In the genomic region with DNA sequence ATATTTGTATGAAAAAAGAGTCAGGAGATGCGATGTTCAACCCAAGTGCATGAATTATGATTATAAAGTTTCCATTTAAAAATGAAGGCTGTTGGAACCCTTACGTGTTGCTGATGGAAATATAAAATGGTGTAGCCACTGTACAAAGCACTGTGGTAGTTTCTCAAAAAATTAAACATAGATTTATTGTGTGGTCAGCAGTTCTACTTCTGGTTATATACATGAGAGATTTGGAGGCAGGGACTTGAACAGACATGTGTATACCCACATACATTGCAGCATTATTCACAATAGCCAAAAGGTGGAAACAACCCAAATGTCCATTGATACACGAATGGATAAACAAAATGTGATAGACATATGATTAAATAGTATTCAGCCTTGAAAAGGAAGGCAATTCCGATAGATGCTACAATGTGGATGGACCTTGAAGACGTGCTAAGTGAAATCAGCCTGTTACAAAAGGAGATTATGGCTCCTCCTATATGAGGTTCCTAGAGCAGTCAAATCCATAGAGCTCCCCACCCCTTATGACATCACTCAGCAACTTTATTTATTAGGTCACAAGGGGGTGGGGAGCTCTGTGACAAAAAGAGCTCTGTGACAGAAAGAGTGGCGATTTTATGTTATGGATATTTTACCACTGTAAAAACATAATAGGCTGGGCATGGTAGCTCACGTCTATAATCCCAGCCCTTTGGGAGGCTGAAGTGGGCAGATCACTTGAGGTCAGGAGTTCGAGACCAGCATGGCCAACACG, we compare ENCODE assay signal across 22 cellular contexts.
"Had no signal": no experiment of that assay in that cellular context is flagged by ENCODE, and none has a peak within 500 bp of the region (broad histone marks: within the 10 kb centered on the region; RNA-seq: fewer than 3 reads in every experiment).

No MANE protein-coding gene starts in this region.

- H3K4me3 ChIP-seq: dorsolateral prefrontal cortex, lung, mucosa of descending colon, neural progenitor cell, right atrium auricular region, sigmoid colon, stomach, testis, tibial artery had no signal

- H3K36me3 Mint-ChIP-seq: naive B cell; natural killer cell treated with Interleukin-12 subunit alpha and Interleukin-12 subunit beta and Interleukin-15 and Interleukin-18, amount 100 ng/mL, for 72 hours; stimulated activated effector memory CD8-positive, alpha-beta T cell treated with anti-CD3 and anti-CD28 coated beads, Interleukin-12 subunit alpha, Interleukin-12 subunit beta, amount 100 ng/mL, for 72 hours had no signal

- ATAC-seq: left lobe of liver; mucosa of descending colon; natural killer cell treated with Interleukin-12 subunit alpha and Interleukin-12 subunit beta and Interleukin-15 and Interleukin-18, amount 100 ng/mL, for 72 hours; stimulated activated effector memory CD8-positive, alpha-beta T cell treated with anti-CD3 and anti-CD28 coated beads, Interleukin-12 subunit alpha, Interleukin-12 subunit beta, amount 100 ng/mL, for 72 hours had no signal

- H3K9me3 Mint-ChIP-seq: memory B cell; naive B cell; natural killer cell treated with Interleukin-12 subunit alpha and Interleukin-12 subunit beta and Interleukin-15 and Interleukin-18, amount 100 ng/mL, for 72 hours; neural progenitor cell; stimulated activated effector memory CD8-positive, alpha-beta T cell treated with anti-CD3 and anti-CD28 coated beads, Interleukin-12 subunit alpha, Interleukin-12 subunit beta, amount 100 ng/mL, for 72 hours; type B pancreatic cell had no signal

- H3K27ac ChIP-seq: neural progenitor cell, parathyroid adenoma, right atrium auricular region, sigmoid colon, stomach, testis, tibial artery had no signal

- H3K9me3 ChIP-seq: mucosa of descending colon, right atrium auricular region, sigmoid colon, stomach, testis, tibial artery had no signal

- H3K4me1 ChIP-seq: sigmoid colon had no signal

- H3K4me3 Mint-ChIP-seq: memory B cell; naive B cell; natural killer cell treated with Interleukin-12 subunit alpha and Interleukin-12 subunit beta and Interleukin-15 and Interleukin-18, amount 100 ng/mL, for 72 hours; neural progenitor cell; stimulated activated effector memory CD8-positive, alpha-beta T cell treated with anti-CD3 and anti-CD28 coated beads, Interleukin-12 subunit alpha, Interleukin-12 subunit beta, amount 100 ng/mL, for 72 hours; type B pancreatic cell had no signal

- H3K36me3 ChIP-seq: neural progenitor cell, right atrium auricular region, sigmoid colon, stomach, tibial artery had no signal

- H2AFZ ChIP-seq: neural progenitor cell, parathyroid adenoma had no signal

- H3K27ac Mint-ChIP-seq: memory B cell; progenitor cell of endocrine pancreas; stimulated activated effector memory CD8-positive, alpha-beta T cell treated with anti-CD3 and anti-CD28 coated beads, Interleukin-12 subunit alpha, Interleukin-12 subunit beta, amount 100 ng/mL, for 72 hours; type B pancreatic cell had no signal

- DNase-seq: dorsolateral prefrontal cortex; effector CD4-positive, alpha-beta T cell; head of caudate nucleus; mucosa of descending colon; naive B cell; sigmoid colon; stimulated activated CD4-positive, alpha-beta T cell treated with anti-CD3 and anti-CD28 coated beads, Interleukin-2, amount 100 ng/mL, for 24 hours; stimulated activated CD4-positive, alpha-beta T cell treated with anti-CD3 and anti-CD28 coated beads, Interleukin-4, amount 100 ng/mL, for 24 hours; stimulated activated naive CD4-positive, alpha-beta T cell treated with Interleukin-2 at 50 U/mL for 16 hours; stomach; testis; tibial artery had no signal

- H3K27me3 Mint-ChIP-seq: memory B cell, naive B cell, progenitor cell of endocrine pancreas, type B pancreatic cell had no signal

- H3K27me3 ChIP-seq: dorsolateral prefrontal cortex, neural progenitor cell, right atrium auricular region, sigmoid colon, stomach, testis, tibial artery had no signal
